In the genomic region with DNA sequence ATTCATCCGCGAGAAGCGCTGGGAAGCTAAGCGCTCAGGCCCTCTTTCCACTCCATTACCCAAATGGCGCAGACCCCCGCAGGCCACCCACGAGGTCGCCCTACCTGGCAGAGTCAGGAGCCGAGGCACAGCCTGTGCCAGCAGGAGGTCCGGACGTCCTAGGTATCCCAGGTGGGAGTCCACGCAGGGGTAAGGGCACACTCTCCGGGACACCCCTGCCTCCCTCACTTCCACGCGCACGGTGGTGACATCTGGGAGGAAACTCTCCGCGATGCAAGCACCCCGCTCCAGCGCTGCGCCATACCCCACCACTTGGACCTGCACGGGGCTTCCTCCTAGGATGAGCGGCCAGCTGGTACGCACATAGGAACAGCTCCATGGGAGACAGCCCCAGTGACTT, we compare ENCODE assay signal across 19 cellular contexts.
"Had no signal": no experiment of that assay in that cellular context is flagged by ENCODE, and none has a peak within 500 bp of the region (broad histone marks: within the 10 kb centered on the region; RNA-seq: fewer than 3 reads in every experiment).

No MANE protein-coding gene starts in this region.

- H3K27ac ChIP-seq: coronary artery, dorsolateral prefrontal cortex, esophagus muscularis mucosa, foreskin keratinocyte, gastroesophageal sphincter, heart left ventricle, hepatocyte, left lung, lower lobe of right lung had no signal

- H3K4me2 ChIP-seq: hepatocyte had no signal

- DNase-seq: dermis blood vessel endothelial cell; dorsolateral prefrontal cortex; effector CD4-positive, alpha-beta T cell; effector memory CD4-positive, alpha-beta T cell; foreskin keratinocyte; heart left ventricle; hypothalamus; immature natural killer cell; islet precursor cell; left cardiac atrium; left ventricle myocardium superior; lower lobe of right lung; mesenchymal stem cell; mucosa of descending colon had no signal

- ATAC-seq: foreskin keratinocyte, gastroesophageal sphincter, heart left ventricle, left cardiac atrium, left lung, left ventricle myocardium superior, mucosa of descending colon had no signal

- H3K4me3 ChIP-seq: coronary artery, dorsolateral prefrontal cortex, esophagus muscularis mucosa, gastroesophageal sphincter, heart left ventricle, hepatocyte, left lung, lower lobe of right lung, mucosa of descending colon had no signal

- H2AFZ ChIP-seq: hepatocyte had no signal

- H3K27me3 ChIP-seq: foreskin keratinocyte, gastroesophageal sphincter, heart left ventricle, hepatocyte, left lung had no signal

- H3K79me2 ChIP-seq: hepatocyte had no signal

- H3K36me3 ChIP-seq: esophagus muscularis mucosa, gastroesophageal sphincter, heart left ventricle, left lung, lower lobe of right lung had no signal

- H3K4me1 ChIP-seq: esophagus muscularis mucosa, foreskin keratinocyte, gastroesophageal sphincter, heart left ventricle, left lung, lower lobe of right lung had no signal
